Comparison of ENCODE assay signal across 23 cellular contexts in the genomic region with DNA sequence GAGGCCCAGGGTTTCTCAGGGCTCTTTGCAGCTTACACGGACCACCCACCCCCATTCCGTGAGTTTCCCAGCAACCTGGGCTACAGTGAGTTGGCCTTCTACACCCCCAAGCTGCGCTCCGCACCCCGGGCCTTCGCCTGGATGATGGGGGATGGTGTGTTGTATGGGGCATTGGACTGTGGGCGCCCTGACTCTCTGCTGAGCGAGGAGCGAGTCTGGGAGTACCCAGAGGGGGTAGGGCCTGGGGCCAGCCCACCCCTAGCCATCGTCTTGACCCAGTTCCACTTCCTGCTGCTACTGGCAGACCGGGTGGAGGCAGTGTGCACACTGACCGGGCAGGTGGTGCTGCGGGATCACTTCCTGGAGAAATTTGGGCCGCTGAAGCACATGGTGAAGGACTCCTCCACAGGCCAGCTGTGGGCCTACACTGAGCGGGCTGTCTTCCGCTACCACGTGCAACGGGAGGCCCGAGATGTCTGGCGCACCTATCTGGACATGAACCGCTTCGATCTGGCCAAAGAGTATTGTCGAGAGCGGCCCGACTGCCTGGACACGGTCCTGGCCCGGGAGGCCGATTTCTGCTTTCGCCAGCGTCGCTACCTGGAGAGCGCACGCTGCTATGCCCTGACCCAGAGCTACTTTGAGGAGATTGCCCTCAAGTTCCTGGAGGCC. TPM values are rescaled to one million over a fixed set of nuclear protein-coding genes. Genes with fewer than 3 reads are reported as not detected.
DNase-seq lines count a peak whose midpoint lies in the region; ATAC-seq, FAIRE-seq and TF ChIP-seq lines count a peak whose summit lies in the region.
"Had no signal": no experiment of that assay in that cellular context is flagged by ENCODE, and none has a peak within 500 bp of the region (broad histone marks: within the 10 kb centered on the region; RNA-seq: fewer than 3 reads in every experiment).

No MANE protein-coding gene starts in this region.

- H3K4ac ChIP-seq in H1 (replicated peaks; ENCODE audit: insufficient read length, low read depth, low read length): no peak overlapping the region

- H4K20me1 ChIP-seq in H1 (replicated peaks in 1 of 2; ENCODE audit: control insufficient read depth in 1 of 2, insufficient read depth in 2 of 2, low read length in 2 of 2): peaks cover 14 to 28% of the 10 kb centered on the region in 2 experiments

- peaks cover 0 to 7% (median 5%) of the 10 kb centered on the region in 4 experiments; a peak in 5 of 7 replicates for H3K4me1 ChIP-seq in H1 (replicated peaks in 1 of 4; ENCODE audit: control insufficient read depth in 3 of 4, insufficient read depth in 4 of 4, low read length in 3 of 4)
- H3K4me1 ChIP-seq: BE2C had no signal

- no peak overlapping the region for H3K4me3 Mint-ChIP-seq in natural killer cell treated with Interleukin-12 subunit alpha and Interleukin-12 subunit beta and Interleukin-15 and Interleukin-18, amount 100 ng/mL, for 72 hours
- H3K4me3 Mint-ChIP-seq in natural killer cell: no peak overlapping the region
- no peak overlapping the region for H3K4me3 Mint-ChIP-seq in activated T-helper 1 cell treated with anti-CD3 and anti-CD28 coated beads, Interleukin-12 subunit alpha, Interleukin-12 subunit beta, Interleukin-2, Interleukin-4 antibody, amounts not matched to agents 30 ng/mL and 10 ng/mL and 1 ng/mL, durations not matched to agents 14 hours and 24 hours and 36 hours
- H3K4me3 Mint-ChIP-seq: CD4-positive, CD25-positive, alpha-beta regulatory T cell had no signal

- no peak for ATAC-seq in natural killer cell treated with Interleukin-12 subunit alpha and Interleukin-12 subunit beta and Interleukin-15 and Interleukin-18, amount 100 ng/mL, for 72 hours
- ATAC-seq in natural killer cell (no peak), GM18520 (IDR thresholded peaks at IDR 0.05; ENCODE audit: unreplicated experiment) (no peak)
- ATAC-seq: HCT116 had no signal

- no peaks in the 10 kb centered on the region for H3K36me3 Mint-ChIP-seq in natural killer cell treated with Interleukin-12 subunit alpha and Interleukin-12 subunit beta and Interleukin-15 and Interleukin-18, amount 100 ng/mL, for 72 hours
- no peaks in the 10 kb centered on the region for H3K36me3 Mint-ChIP-seq in natural killer cell
- H3K36me3 Mint-ChIP-seq in activated T-helper 1 cell treated with anti-CD3 and anti-CD28 coated beads, Interleukin-12 subunit alpha, Interleukin-12 subunit beta, Interleukin-2, Interleukin-4 antibody, amounts not matched to agents 30 ng/mL and 10 ng/mL and 1 ng/mL, durations not matched to agents 14 hours and 24 hours and 36 hours (ENCODE audit: low read depth): peaks cover 34% of the 10 kb centered on the region

- H4K8ac ChIP-seq in H1 (ENCODE audit: extremely low read depth, insufficient read depth, low read length): no peak overlapping the region

- no peak overlapping the region for H3K14ac ChIP-seq in H1 (ENCODE audit: insufficient read length)

- no peak overlapping the region for H3K56ac ChIP-seq in H1 (replicated peaks; ENCODE audit: insufficient read length, low read depth, low read length)

- H3K9me3 Mint-ChIP-seq in natural killer cell treated with Interleukin-12 subunit alpha and Interleukin-12 subunit beta and Interleukin-15 and Interleukin-18, amount 100 ng/mL, for 72 hours: no peaks in the 10 kb centered on the region
- H3K9me3 Mint-ChIP-seq in natural killer cell: no peaks in the 10 kb centered on the region
- no peaks in the 10 kb centered on the region for H3K9me3 Mint-ChIP-seq in activated T-helper 1 cell treated with anti-CD3 and anti-CD28 coated beads, Interleukin-12 subunit alpha, Interleukin-12 subunit beta, Interleukin-2, Interleukin-4 antibody, amounts not matched to agents 30 ng/mL and 10 ng/mL and 1 ng/mL, durations not matched to agents 14 hours and 24 hours and 36 hours
- H3K9me3 Mint-ChIP-seq: CD4-positive, CD25-positive, alpha-beta regulatory T cell had no signal

- no peak overlapping the region for H2AFZ ChIP-seq in H1 (ENCODE audit: low read length)

- CTCF ChIA-PET in H1 (lab: Charles Lee; ENCODE audit: partially characterized antibody): interaction anchor here (0.6 to 20.6 kb wide), 12 partner anchors 8 to 338 kb away, joined by 3 to 619 read pairs (median 4); partner anchors contain the start of genes CHAC1 and DLL4

- H3K27ac ChIP-seq in H1 (ENCODE audit: low read depth, low read length): peak overlapping the region; percentile 23

- H3K27me3 Mint-ChIP-seq in natural killer cell treated with Interleukin-12 subunit alpha and Interleukin-12 subunit beta and Interleukin-15 and Interleukin-18, amount 100 ng/mL, for 72 hours: no peaks in the 10 kb centered on the region
- H3K27me3 Mint-ChIP-seq in natural killer cell (ENCODE audit: low read depth in 2 of 2): no peaks in the 10 kb centered on the region
- H3K27me3 Mint-ChIP-seq in activated T-helper 1 cell treated with anti-CD3 and anti-CD28 coated beads, Interleukin-12 subunit alpha, Interleukin-12 subunit beta, Interleukin-2, Interleukin-4 antibody, amounts not matched to agents 30 ng/mL and 10 ng/mL and 1 ng/mL, durations not matched to agents 14 hours and 24 hours and 36 hours (ENCODE audit: insufficient read depth): no peaks in the 10 kb centered on the region
- H3K27me3 Mint-ChIP-seq: CD4-positive, CD25-positive, alpha-beta regulatory T cell had no signal

- H2BK5ac ChIP-seq in H1 (ENCODE audit: low read depth, low read length): no peak overlapping the region

- no peak overlapping the region for H2BK20ac ChIP-seq in H1 (ENCODE audit: low read length)

- no peaks in the 10 kb centered on the region for H3K27me3 ChIP-seq in H1 (replicated peaks in 1 of 4; ENCODE audit: control insufficient read depth in 3 of 4, extremely low read depth in 1 of 4, insufficient read depth in 3 of 4, low read length in 3 of 4)
- H3K27me3 ChIP-seq: BE2C, MG63 had no signal

- peak; percentile 58 for DNase-seq in natural killer cell treated with Interleukin-12 subunit alpha and Interleukin-12 subunit beta and Interleukin-15 and Interleukin-18, amount 100 ng/mL, for 72 hours (ENCODE audit: low spot score)
- no peak for DNase-seq in natural killer cell
- DNase-seq in H1 (ENCODE audit: low read depth in 1 of 2, low spot score in 2 of 2): no peak
- no peak for DNase-seq in GM19238 (ENCODE audit: insufficient read length, low spot score)
- no peak for DNase-seq in activated T-helper 1 cell treated with anti-CD3 and anti-CD28 coated beads, Interleukin-12 subunit alpha, Interleukin-12 subunit beta, Interleukin-2, Interleukin-4 antibody, amounts not matched to agents 30 ng/mL and 10 ng/mL and 1 ng/mL, durations not matched to agents 14 hours and 24 hours and 36 hours (ENCODE audit: low spot score)
- DNase-seq: 8988T; ACHN; BE2C; CD4-positive, CD25-positive, alpha-beta regulatory T cell; GOT3; KG1; MG63; NCI-H1105 treated with DMSO at 0.1 percent for 48 hours; NCI-H2029; NCI-H446 treated with DMSO at 0.1 percent for 48 hours; NCI-H526; RPMI8226; SHP77 treated with DMSO at 0.1 percent for 48 hours; T-helper 1 cell had no signal

- no peak for TF ChIP-seq RAD21 in H1 (IDR thresholded peaks at IDR 0.05 in 1 of 2, conservative IDR thresholded peaks at IDR 0.05 in 1 of 2; ENCODE audit: low read depth in 2 of 2, low read length in 2 of 2)

- no peak for FAIRE-seq in H1 (lab: Jason Lieb, UNC)
- FAIRE-seq: D721Med, GM18507 had no signal

- no peak overlapping the region for H3K23ac ChIP-seq in H1 (ENCODE audit: insufficient read length)

- no peak for TF ChIP-seq EP300 in H1 (IDR thresholded peaks at IDR 0.05; ENCODE audit: borderline replicate concordance in 1 of 2, low read depth in 2 of 2, low read length in 2 of 2)

- POLR2A ChIA-PET in H1 (lab: Charles Lee; ENCODE audit: partially characterized antibody): interaction anchor here (0.6 to 2.3 kb wide), 11 partner anchors 12 to 69 kb away, joined by 3 to 7 read pairs (median 4); partner anchors contain the start of gene CHAC1

- H3K9ac ChIP-seq in H1 (replicated peaks in 1 of 4; ENCODE audit: extremely low read depth in 1 of 4, low read depth in 3 of 4, low read length in 3 of 4): no peak overlapping the region

- H3K36me3 ChIP-seq in H1 (ENCODE audit: control insufficient read depth in 2 of 4, insufficient read depth in 4 of 4, low read length in 3 of 4): peaks cover 19 to 39% (median 35%) of the 10 kb centered on the region in 4 experiments

- intact Hi-C loops in natural killer cell (cut with micrococcal nuclease): loop anchor here (10.0 kb wide), 1 partner anchor 335 kb away; the partner anchor contains the start of genes CCDC32 and RPUSD2
- intact Hi-C loops in activated T-helper 1 cell treated with anti-CD3 and anti-CD28 coated beads, Interleukin-12 subunit alpha, Interleukin-12 subunit beta, Interleukin-2, Interleukin-4 antibody, amounts not matched to agents 30 ng/mL and 10 ng/mL and 1 ng/mL, durations not matched to agents 14 hours and 24 hours and 36 hours (cut with micrococcal nuclease): no loop called here

- TF ChIP-seq CTCF in natural killer cell (IDR thresholded peaks at IDR 0.05) (no peak), H1 (IDR thresholded peaks at IDR 0.05; ENCODE audit: control extremely low read depth in 1 of 3, insufficient read depth in 1 of 3, low read depth in 1 of 3, low read length in 3 of 3) (no peak)

- TF ChIP-seq POLR2A in H1 (IDR thresholded peaks at IDR 0.05; ENCODE audit: control extremely low read depth in 1 of 2, low read depth in 2 of 2, low read length in 2 of 2): no peak

- peaks cover 3% of the 10 kb centered on the region; the same call in 1 of the 2 replicates for H3K79me1 ChIP-seq in H1 (ENCODE audit: low read depth, low read length)

- H3K27ac Mint-ChIP-seq in natural killer cell treated with Interleukin-12 subunit alpha and Interleukin-12 subunit beta and Interleukin-15 and Interleukin-18, amount 100 ng/mL, for 72 hours: no peak overlapping the region
- no peak overlapping the region for H3K27ac Mint-ChIP-seq in natural killer cell
- H3K27ac Mint-ChIP-seq in activated T-helper 1 cell treated with anti-CD3 and anti-CD28 coated beads, Interleukin-12 subunit alpha, Interleukin-12 subunit beta, Interleukin-2, Interleukin-4 antibody, amounts not matched to agents 30 ng/mL and 10 ng/mL and 1 ng/mL, durations not matched to agents 14 hours and 24 hours and 36 hours: no peak overlapping the region
- H3K27ac Mint-ChIP-seq: CD4-positive, CD25-positive, alpha-beta regulatory T cell had no signal

- H3K23me2 ChIP-seq in H1 (ENCODE audit: low read depth, low read length): peaks cover 3% of the 10 kb centered on the region; the same call in 1 of the 2 replicates

- no peak overlapping the region for H2BK15ac ChIP-seq in H1 (ENCODE audit: low read length)

- H2AK5ac ChIP-seq in H1 (ENCODE audit: low read depth, low read length): no peak overlapping the region

- no peak overlapping the region for H3K4me2 ChIP-seq in H1 (ENCODE audit: insufficient read depth in 1 of 2, low read depth in 2 of 2, low read length in 2 of 2)

- no peak overlapping the region for H2BK120ac ChIP-seq in H1 (replicated peaks; ENCODE audit: low read depth, low read length)

- H2BK12ac ChIP-seq in H1 (ENCODE audit: low read depth, low read length): no peak overlapping the region

- no peaks in the 10 kb centered on the region for H3K9me3 ChIP-seq in H1 (ENCODE audit: insufficient read depth in 2 of 2, low read depth in 1 of 2, low read length in 1 of 2)
- H3K9me3 ChIP-seq: BE2C, MG63 had no signal

- H3K4me1 Mint-ChIP-seq in natural killer cell treated with Interleukin-12 subunit alpha and Interleukin-12 subunit beta and Interleukin-15 and Interleukin-18, amount 100 ng/mL, for 72 hours (ENCODE audit: low read depth in 2 of 2): peaks cover 32 to 43% of the 10 kb centered on the region in 2 donors
- H3K4me1 Mint-ChIP-seq in natural killer cell: peaks cover 37 to 52% of the 10 kb centered on the region in 2 donors
- peaks cover 36% of the 10 kb centered on the region for H3K4me1 Mint-ChIP-seq in activated T-helper 1 cell treated with anti-CD3 and anti-CD28 coated beads, Interleukin-12 subunit alpha, Interleukin-12 subunit beta, Interleukin-2, Interleukin-4 antibody, amounts not matched to agents 30 ng/mL and 10 ng/mL and 1 ng/mL, durations not matched to agents 14 hours and 24 hours and 36 hours (ENCODE audit: low read depth)

- no peak overlapping the region for H4K91ac ChIP-seq in H1 (replicated peaks; ENCODE audit: insufficient read length, low read length)

- no peak overlapping the region for H3K18ac ChIP-seq in H1 (ENCODE audit: extremely low read depth, low read length)

- H3K4me3 ChIP-seq in H1 (ENCODE audit: extremely low read depth in 1 of 4, insufficient read depth in 2 of 4, low read depth in 3 of 4, low read length in 4 of 4): no peak overlapping the region
- H3K4me3 ChIP-seq: MG63 had no signal

- H3K79me2 ChIP-seq in H1 (ENCODE audit: control insufficient read depth in 1 of 2, insufficient read depth in 2 of 2, low read length in 2 of 2): peaks cover 0 to 21% of the 10 kb centered on the region in 2 experiments; a peak in 3 of 4 replicates

- H4K5ac ChIP-seq in H1 (ENCODE audit: insufficient read length, low read depth, low read length): no peak overlapping the region

- WGBS in H1 (ENCODE audit: extremely low coverage in 1 of 2, insufficient coverage in 1 of 2, insufficient read length in 1 of 2, insufficient replicate concordance in 2 of 2, low coverage in 1 of 2, low lambda C conversion rate in 2 of 2, missing lambda C conversion rate in 1 of 2), 2 experiments: 96% methylated on average over 33 of the region's 33 CpGs; no CpG with 5 or more reads in 1 of the 2 experiments

RNA-seq across cellular contexts. Expression of gene VPS18, which starts 5.4 kb away (rescaled TPM):
- 10 to 100 TPM; 22.8 to 27.3 TPM for total RNA-seq in natural killer cell treated with Interleukin-12 subunit alpha and Interleukin-12 subunit beta and Interleukin-15 and Interleukin-18, amount 100 ng/mL, for 72 hours
- 10 to 100 TPM; 30.8 to 35.6 (median 34.1) TPM for total RNA-seq in natural killer cell
- total RNA-seq in H1 (2021; fragmentation: NEBNext Ultra II Directional; extraction: Animal tissue kit (Norgen Biotek cat#: 25700)): 31.9 and 32.7 TPM in 2 replicates
- 28.9 and 32.9 TPM in 2 replicates for polyA plus RNA-seq in H1 (2011; rRNA removed)
- 27.4 TPM for polyA plus RNA-seq in H1 (2011; cell fraction: cytosol; rRNA removed)
- polyA plus RNA-seq in H1 (2011; cell fraction: nucleus; rRNA removed): 35.6 TPM
- 19.1 to 31.3 TPM (median 29.5 TPM) in 4 replicates for polyA plus RNA-seq in H1 (2012, experiment 1 of 2)
- 32.6 TPM for polyA plus RNA-seq in H1 (2012, experiment 2 of 2)
- 12.6 TPM for polyA plus RNA-seq in H1 (2013, experiment 1 of 2)
- polyA plus RNA-seq in H1 (2013, experiment 2 of 2): 11.3 TPM
- 65.4 and 80.3 TPM in 2 replicates for polyA minus RNA-seq in H1 (2011; rRNA and poly(A)+ RNA removed)
- 39.1 TPM for polyA minus RNA-seq in H1 (2011; cell fraction: cytosol; rRNA and poly(A)+ RNA removed)
- polyA minus RNA-seq in H1 (2011; cell fraction: nucleus; rRNA and poly(A)+ RNA removed): 31.4 TPM
- total RNA-seq in activated T-helper 1 cell treated with anti-CD3 and anti-CD28 coated beads, Interleukin-12 subunit alpha, Interleukin-12 subunit beta, Interleukin-2, Interleukin-4 antibody, amounts not matched to agents 30 ng/mL and 10 ng/mL and 1 ng/mL, durations not matched to agents 14 hours and 24 hours and 36 hours: 15.0 and 16.7 TPM in 2 replicates

RNA-seq across cellular contexts. Expression of gene RHOV, which starts 25.6 kb away (rescaled TPM):
- total RNA-seq in natural killer cell treated with Interleukin-12 subunit alpha and Interleukin-12 subunit beta and Interleukin-15 and Interleukin-18, amount 100 ng/mL, for 72 hours: not detected
- total RNA-seq in natural killer cell: not detected
- total RNA-seq in H1 (2021; fragmentation: NEBNext Ultra II Directional; extraction: Animal tissue kit (Norgen Biotek cat#: 25700)): 2.4 and 2.7 TPM in 2 replicates
- 1.5 and 2.2 TPM in 2 replicates for polyA plus RNA-seq in H1 (2011; rRNA removed)
- 2.8 TPM for polyA plus RNA-seq in H1 (2011; cell fraction: cytosol; rRNA removed)
- polyA plus RNA-seq in H1 (2011; cell fraction: nucleus; rRNA removed): 2.0 TPM
- 3.6 to 3.9 TPM (median 3.7 TPM) in 4 replicates for polyA plus RNA-seq in H1 (2012, experiment 1 of 2)
- 2.3 TPM for polyA plus RNA-seq in H1 (2012, experiment 2 of 2)
- polyA plus RNA-seq in H1 (2013, experiment 1 of 2): 1.5 TPM
- 1.4 TPM for polyA plus RNA-seq in H1 (2013, experiment 2 of 2)
- polyA minus RNA-seq in H1 (2011; rRNA and poly(A)+ RNA removed): 1.3 and 1.5 TPM in 2 replicates
- polyA minus RNA-seq in H1 (2011; cell fraction: cytosol; rRNA and poly(A)+ RNA removed): 2.4 TPM
- polyA minus RNA-seq in H1 (2011; cell fraction: nucleus; rRNA and poly(A)+ RNA removed): 2.9 TPM
- 1.3 and 1.6 TPM in 2 replicates for total RNA-seq in activated T-helper 1 cell treated with anti-CD3 and anti-CD28 coated beads, Interleukin-12 subunit alpha, Interleukin-12 subunit beta, Interleukin-2, Interleukin-4 antibody, amounts not matched to agents 30 ng/mL and 10 ng/mL and 1 ng/mL, durations not matched to agents 14 hours and 24 hours and 36 hours
- total RNA-seq: CD4-positive, CD25-positive, alpha-beta regulatory T cell had no signal

RNA-seq across cellular contexts. Expression of gene DLL4, which starts 29.5 kb away (rescaled TPM):
- under 1 TPM in 1 of 2 donors, not detected in 1; 0.17 TPM for total RNA-seq in natural killer cell treated with Interleukin-12 subunit alpha and Interleukin-12 subunit beta and Interleukin-15 and Interleukin-18, amount 100 ng/mL, for 72 hours
- total RNA-seq in natural killer cell: under 1 TPM in 2 of 3 donors, not detected in 1; 0.10 to 0.16 TPM
- 0.48 and 0.60 TPM in 2 replicates for total RNA-seq in H1 (2021; fragmentation: NEBNext Ultra II Directional; extraction: Animal tissue kit (Norgen Biotek cat#: 25700))
- 0.22 and 0.23 TPM in 2 replicates for polyA plus RNA-seq in H1 (2011; rRNA removed)
- polyA plus RNA-seq in H1 (2011; cell fraction: cytosol; rRNA removed): 0.21 TPM
- polyA plus RNA-seq in H1 (2011; cell fraction: nucleus; rRNA removed): 1.0 TPM
- polyA plus RNA-seq in H1 (2012, experiment 1 of 2): 0.12 to 0.18 TPM (median 0.17 TPM) in 3 of 4 replicates, not detected in the other
- polyA plus RNA-seq in H1 (2012, experiment 2 of 2): 0.16 TPM
- 0.20 TPM for polyA plus RNA-seq in H1 (2013, experiment 1 of 2)
- 0.20 TPM for polyA plus RNA-seq in H1 (2013, experiment 2 of 2)
- polyA minus RNA-seq in H1 (2011; rRNA and poly(A)+ RNA removed): 0.27 and 0.85 TPM in 2 replicates
- polyA minus RNA-seq in H1 (2011; cell fraction: cytosol; rRNA and poly(A)+ RNA removed): not detected
- polyA minus RNA-seq in H1 (2011; cell fraction: nucleus; rRNA and poly(A)+ RNA removed): 2.5 TPM
- total RNA-seq in activated T-helper 1 cell treated with anti-CD3 and anti-CD28 coated beads, Interleukin-12 subunit alpha, Interleukin-12 subunit beta, Interleukin-2, Interleukin-4 antibody, amounts not matched to agents 30 ng/mL and 10 ng/mL and 1 ng/mL, durations not matched to agents 14 hours and 24 hours and 36 hours: 0.29 and 0.36 TPM in 2 replicates
- total RNA-seq: CD4-positive, CD25-positive, alpha-beta regulatory T cell had no signal
- polyA plus RNA-seq: CD4-positive, CD25-positive, alpha-beta regulatory T cell had no signal

RNA-seq across cellular contexts. Expression of gene CHAC1, which starts 53.6 kb away (rescaled TPM):
- total RNA-seq in natural killer cell treated with Interleukin-12 subunit alpha and Interleukin-12 subunit beta and Interleukin-15 and Interleukin-18, amount 100 ng/mL, for 72 hours: 10 to 100 TPM in 1 of 2 donors, 1 to 10 TPM in 1; 7.7 to 13.1 TPM
- total RNA-seq in natural killer cell: 1 to 10 TPM in 2 of 3 donors, not detected in 1; 1.1 to 1.7 TPM
- 28.7 and 34.3 TPM in 2 replicates for total RNA-seq in H1 (2021; fragmentation: NEBNext Ultra II Directional; extraction: Animal tissue kit (Norgen Biotek cat#: 25700))
- polyA plus RNA-seq in H1 (2011; rRNA removed): 159 and 215 TPM in 2 replicates
- polyA plus RNA-seq in H1 (2011; cell fraction: cytosol; rRNA removed): 112 TPM
- 104 TPM for polyA plus RNA-seq in H1 (2011; cell fraction: nucleus; rRNA removed)
- 33.4 to 49.1 TPM (median 43.9 TPM) in 4 replicates for polyA plus RNA-seq in H1 (2012, experiment 1 of 2)
- 56.2 TPM for polyA plus RNA-seq in H1 (2012, experiment 2 of 2)
- polyA plus RNA-seq in H1 (2013, experiment 1 of 2): 17.9 TPM
- polyA plus RNA-seq in H1 (2013, experiment 2 of 2): 16.9 TPM
- polyA minus RNA-seq in H1 (2011; rRNA and poly(A)+ RNA removed): 55.7 and 84.0 TPM in 2 replicates
- 89.2 TPM for polyA minus RNA-seq in H1 (2011; cell fraction: cytosol; rRNA and poly(A)+ RNA removed)
- 65.8 TPM for polyA minus RNA-seq in H1 (2011; cell fraction: nucleus; rRNA and poly(A)+ RNA removed)
- 11.7 and 12.4 TPM in 2 replicates for total RNA-seq in activated T-helper 1 cell treated with anti-CD3 and anti-CD28 coated beads, Interleukin-12 subunit alpha, Interleukin-12 subunit beta, Interleukin-2, Interleukin-4 antibody, amounts not matched to agents 30 ng/mL and 10 ng/mL and 1 ng/mL, durations not matched to agents 14 hours and 24 hours and 36 hours

RNA-seq across cellular contexts. Expression of gene SPINT1, which starts 55.8 kb away (rescaled TPM):
- 1 to 10 TPM; 1.0 to 1.5 TPM for total RNA-seq in natural killer cell treated with Interleukin-12 subunit alpha and Interleukin-12 subunit beta and Interleukin-15 and Interleukin-18, amount 100 ng/mL, for 72 hours
- total RNA-seq in natural killer cell: 1 to 10 TPM in 2 of 3 donors, under 1 TPM in 1; 0.41 to 3.1 (median 1.7) TPM
- 117 TPM in 2 replicates for total RNA-seq in H1 (2021; fragmentation: NEBNext Ultra II Directional; extraction: Animal tissue kit (Norgen Biotek cat#: 25700))
- 155 and 266 TPM in 2 replicates for polyA plus RNA-seq in H1 (2011; rRNA removed)
- 84.0 TPM for polyA plus RNA-seq in H1 (2011; cell fraction: cytosol; rRNA removed)
- 163 TPM for polyA plus RNA-seq in H1 (2011; cell fraction: nucleus; rRNA removed)
- polyA plus RNA-seq in H1 (2012, experiment 1 of 2): 64.9 to 131 TPM (median 112 TPM) in 4 replicates
- polyA plus RNA-seq in H1 (2012, experiment 2 of 2): 126 TPM
- 164 TPM for polyA plus RNA-seq in H1 (2013, experiment 1 of 2)
- polyA plus RNA-seq in H1 (2013, experiment 2 of 2): 165 TPM
- polyA minus RNA-seq in H1 (2011; rRNA and poly(A)+ RNA removed): 85.9 and 106 TPM in 2 replicates
- polyA minus RNA-seq in H1 (2011; cell fraction: cytosol; rRNA and poly(A)+ RNA removed): 91.7 TPM
- 80.2 TPM for polyA minus RNA-seq in H1 (2011; cell fraction: nucleus; rRNA and poly(A)+ RNA removed)
- 11.0 and 12.4 TPM in 2 replicates for total RNA-seq in activated T-helper 1 cell treated with anti-CD3 and anti-CD28 coated beads, Interleukin-12 subunit alpha, Interleukin-12 subunit beta, Interleukin-2, Interleukin-4 antibody, amounts not matched to agents 30 ng/mL and 10 ng/mL and 1 ng/mL, durations not matched to agents 14 hours and 24 hours and 36 hours
